Comparison of ENCODE assay signal across 10 cellular contexts in the genomic region with DNA sequence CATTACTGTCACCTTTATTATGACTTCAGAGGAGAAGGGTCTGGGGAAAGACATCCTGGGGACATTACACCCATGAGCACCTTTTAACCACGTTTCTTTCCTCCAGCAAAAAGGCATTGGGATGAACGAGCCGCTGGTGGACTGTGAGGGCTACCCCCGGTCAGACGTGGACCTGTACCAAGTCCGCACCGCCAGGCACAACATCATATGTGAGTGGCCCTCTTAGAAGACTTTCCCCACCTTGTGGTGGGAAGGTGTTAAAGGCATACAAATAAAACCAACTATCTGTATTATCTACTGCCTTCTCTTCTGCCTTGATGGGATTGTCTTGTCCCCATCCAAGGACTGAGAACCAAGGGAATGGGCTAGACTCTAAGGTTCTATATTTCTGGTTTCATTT. TPM values are rescaled to one million over a fixed set of nuclear protein-coding genes. Genes with fewer than 3 reads are reported as not detected.
DNase-seq lines count a peak whose midpoint lies in the region; TF ChIP-seq lines count a peak whose summit lies in the region.
"Had no signal": no experiment of that assay in that cellular context is flagged by ENCODE, and none has a peak within 500 bp of the region (broad histone marks: within the 10 kb centered on the region; RNA-seq: fewer than 3 reads in every experiment).

No MANE protein-coding gene starts in this region.

- H3K4me1 Mint-ChIP-seq in neural progenitor cell, result peaks cover 20% of the 10 kb centered on the region
- H3K4me1 Mint-ChIP-seq in CD8-positive, alpha-beta memory T cell, result peaks cover 22 to 39% (median 36%) of the 10 kb centered on the region in 3 donors

- H3K9me2 ChIP-seq in MM.1S (replicated peaks; ENCODE audit: insufficient read depth, low read length), result no peaks in the 10 kb centered on the region

- H3K27me3 ChIP-seq in MM.1S (replicated peaks; ENCODE audit: insufficient read depth, low read length) (no peaks in the 10 kb centered on the region), neural progenitor cell (no peaks in the 10 kb centered on the region), SJCRH30 (no peaks in the 10 kb centered on the region)
- no peaks in the 10 kb centered on the region for H3K27me3 ChIP-seq in CD8-positive, alpha-beta memory T cell (ENCODE audit: insufficient read depth, low read length, poor library complexity, severe bottlenecking)
- H3K27me3 ChIP-seq: neutrophil had no signal

- peaks cover 2% of the 10 kb centered on the region for H3K27me3 Mint-ChIP-seq in neural progenitor cell (ENCODE audit: insufficient read depth, low read depth)
- H3K27me3 Mint-ChIP-seq in CD8-positive, alpha-beta memory T cell, result no peaks in the 10 kb centered on the region

- no peak overlapping the region for H3K4me3 Mint-ChIP-seq in neural progenitor cell
- H3K4me3 Mint-ChIP-seq in CD8-positive, alpha-beta memory T cell, result no peak overlapping the region

- DNase-seq in DMS 273 (lab: John Stamatoyannopoulos, UW; ENCODE audit: unreplicated experiment) (peak; percentile 33), DMS 273 treated with DMSO at 0.1 percent for 48 hours (lab: John Stamatoyannopoulos, UW) (no peak), MM.1S (no peak), cerebellar cortex (ENCODE audit: low spot score) (peak; percentile 69), neural progenitor cell (ENCODE audit: low spot score) (peak; percentile 59), SJCRH30 (no peak)
- DNase-seq in effector CD4-positive, alpha-beta T cell, result no peak
- no peak for DNase-seq in CD8-positive, alpha-beta memory T cell
- DNase-seq: activated T-cell treated with anti-CD3 and anti-CD28 coated beads, Interleukin-2, amount 50 U/mL, for 1 hour had no signal

- TF ChIP-seq CTCF in MM.1S (IDR thresholded peaks at IDR 0.05; ENCODE audit: low read length) (no peak), neural progenitor cell (IDR thresholded peaks at IDR 0.05) (peak; percentile 45)

- peaks cover 12% of the 10 kb centered on the region; the same call in 1 of the 2 replicates for H3K4me1 ChIP-seq in MM.1S (ENCODE audit: low read length)
- H3K4me1 ChIP-seq in neural progenitor cell, result peaks cover 3% of the 10 kb centered on the region
- peaks cover 3% of the 10 kb centered on the region; the same call in 1 of the 2 replicates for H3K4me1 ChIP-seq in SJCRH30
- H3K4me1 ChIP-seq in CD8-positive, alpha-beta memory T cell (ENCODE audit: insufficient read depth, low read length), result peaks cover 13% of the 10 kb centered on the region

- peaks cover 14% of the 10 kb centered on the region for H3K36me3 Mint-ChIP-seq in neural progenitor cell
- peaks cover 0 to 66% (median 9%) of the 10 kb centered on the region in 3 donors for H3K36me3 Mint-ChIP-seq in CD8-positive, alpha-beta memory T cell

- H3K9me3 Mint-ChIP-seq in neural progenitor cell, result no peaks in the 10 kb centered on the region
- no peaks in the 10 kb centered on the region for H3K9me3 Mint-ChIP-seq in CD8-positive, alpha-beta memory T cell

- H3K4me2 ChIP-seq in MM.1S (ENCODE audit: low read depth, low read length) (no peak overlapping the region), neural progenitor cell (no peak overlapping the region)

- H3K9ac ChIP-seq in MM.1S (ENCODE audit: low read length) (no peak overlapping the region), neural progenitor cell (no peak overlapping the region)

- no peaks in the 10 kb centered on the region for H4K20me1 ChIP-seq in MM.1S (ENCODE audit: insufficient read depth, low read length)
- peaks cover 10% of the 10 kb centered on the region for H4K20me1 ChIP-seq in neural progenitor cell (ENCODE audit: low read depth)

- H3K4me3 ChIP-seq in MM.1S (ENCODE audit: low read length), result no peak overlapping the region
- H3K4me3 ChIP-seq in neural progenitor cell, result no peak overlapping the region
- no peak overlapping the region for H3K4me3 ChIP-seq in SJCRH30
- no peak overlapping the region for H3K4me3 ChIP-seq in CD8-positive, alpha-beta memory T cell (ENCODE audit: low read length)

- no peaks in the 10 kb centered on the region; the same call in 1 of the 2 replicates for H3F3A ChIP-seq in MM.1S (ENCODE audit: insufficient read depth, low read length)
- H3F3A ChIP-seq in neural progenitor cell (ENCODE audit: low read depth), result peaks cover under 1% of the 10 kb centered on the region

- H3K27ac Mint-ChIP-seq in neural progenitor cell, result no peak overlapping the region
- peak overlapping the region in 4 of 8 donors; percentile 2 to 77 (median 70) for H3K27ac Mint-ChIP-seq in CD8-positive, alpha-beta memory T cell

- H3K9me3 ChIP-seq in MM.1S (replicated peaks; ENCODE audit: insufficient read depth, low read length), result no peaks in the 10 kb centered on the region
- no peaks in the 10 kb centered on the region for H3K9me3 ChIP-seq in neural progenitor cell (ENCODE audit: low read depth)
- H3K9me3 ChIP-seq in SJCRH30 (replicated peaks), result no peaks in the 10 kb centered on the region
- no peaks in the 10 kb centered on the region for H3K9me3 ChIP-seq in CD8-positive, alpha-beta memory T cell (ENCODE audit: low read length)
- H3K9me3 ChIP-seq: neutrophil had no signal

- H3K79me2 ChIP-seq in MM.1S (ENCODE audit: low read length) (peaks cover 37% of the 10 kb centered on the region), neural progenitor cell (ENCODE audit: low read depth) (peaks cover 28% of the 10 kb centered on the region)

- H3K36me3 ChIP-seq in MM.1S (replicated peaks; ENCODE audit: insufficient read depth, low read length), result no peaks in the 10 kb centered on the region; the same call in 1 of the 2 replicates
- H3K36me3 ChIP-seq in neural progenitor cell, result no peaks in the 10 kb centered on the region
- peaks cover 6% of the 10 kb centered on the region for H3K36me3 ChIP-seq in SJCRH30
- H3K36me3 ChIP-seq in CD8-positive, alpha-beta memory T cell (ENCODE audit: insufficient read depth, low read length), result peaks cover 29% of the 10 kb centered on the region

- H3K27ac ChIP-seq in MM.1S (ENCODE audit: low read length) (peak overlapping the region; percentile 35; the same call in 1 of the 2 replicates), neural progenitor cell (no peak overlapping the region), SJCRH30 (no peak overlapping the region)
- no peak overlapping the region for H3K27ac ChIP-seq in CD8-positive, alpha-beta memory T cell (ENCODE audit: low read depth, low read length)
- H3K27ac ChIP-seq: neutrophil had no signal

- H2AFZ ChIP-seq in MM.1S (ENCODE audit: low read length), result no peak overlapping the region
- H2AFZ ChIP-seq in neural progenitor cell (replicated peaks), result no peak overlapping the region

- POLR2A ChIA-PET in CD8-positive, alpha-beta memory T cell (lab: Charles Lee), result no interaction called here

- CTCF ChIA-PET in CD8-positive, alpha-beta memory T cell (lab: Charles Lee), result interaction anchor here (1.5 to 2.5 kb wide), 2 partner anchors 24 to 99 kb away, joined by 4 to 8 read pairs; a partner anchor contains a TSS

RNA-seq across cellular contexts. Expression of a gene that starts 6.0 kb away (rescaled TPM):
- 46.4 and 60.9 TPM in 2 replicates for total RNA-seq in neural progenitor cell (ENCODE audit: low replicate concordance)
- total RNA-seq in SJCRH30 (2014; rRNA removed; shearing (Covaris generic)), result 28.9 and 32.3 TPM in 2 replicates
- total RNA-seq in CD8-positive, alpha-beta memory T cell, result 10 to 100 TPM; 83.7 to 89.9 TPM
- polyA plus RNA-seq in CD8-positive, alpha-beta memory T cell, result 99.3 TPM

RNA-seq across cellular contexts. Expression of a gene that starts 23.8 kb away (rescaled TPM):
- total RNA-seq in neural progenitor cell (ENCODE audit: low replicate concordance), result 0.92 and 1.5 TPM in 2 replicates
- 0.41 and 0.45 TPM in 2 replicates for total RNA-seq in SJCRH30 (2014; rRNA removed; shearing (Covaris generic))
- under 1 TPM; 0.31 to 0.72 TPM for total RNA-seq in CD8-positive, alpha-beta memory T cell
- polyA plus RNA-seq in CD8-positive, alpha-beta memory T cell, result not detected

RNA-seq across cellular contexts. Expression of a gene that starts 36.0 kb away (rescaled TPM):
- total RNA-seq in neural progenitor cell (ENCODE audit: low replicate concordance), result not detected in 2 replicates
- not detected in 2 replicates for total RNA-seq in SJCRH30 (2014; rRNA removed; shearing (Covaris generic))
- not detected for total RNA-seq in CD8-positive, alpha-beta memory T cell
- polyA plus RNA-seq in CD8-positive, alpha-beta memory T cell, result not detected

Comparison
In these comparisons a context has a peak if more than half of its experiments do, and no peak if none do; other contexts are left out.
1. DNase-seq: peak in DMS 273 (single experiment), cerebellar cortex (single experiment) and neural progenitor cell (single experiment); none in DMS 273 treated with DMSO at 0.1 percent for 48 hours (single experiment), MM.1S (single experiment), effector CD4-positive, alpha-beta T cell (single experiment), SJCRH30 (0 of 2) and CD8-positive, alpha-beta memory T cell (0 of 5).